Comparison of ENCODE assay signal across 8 cellular contexts in the genomic region with DNA sequence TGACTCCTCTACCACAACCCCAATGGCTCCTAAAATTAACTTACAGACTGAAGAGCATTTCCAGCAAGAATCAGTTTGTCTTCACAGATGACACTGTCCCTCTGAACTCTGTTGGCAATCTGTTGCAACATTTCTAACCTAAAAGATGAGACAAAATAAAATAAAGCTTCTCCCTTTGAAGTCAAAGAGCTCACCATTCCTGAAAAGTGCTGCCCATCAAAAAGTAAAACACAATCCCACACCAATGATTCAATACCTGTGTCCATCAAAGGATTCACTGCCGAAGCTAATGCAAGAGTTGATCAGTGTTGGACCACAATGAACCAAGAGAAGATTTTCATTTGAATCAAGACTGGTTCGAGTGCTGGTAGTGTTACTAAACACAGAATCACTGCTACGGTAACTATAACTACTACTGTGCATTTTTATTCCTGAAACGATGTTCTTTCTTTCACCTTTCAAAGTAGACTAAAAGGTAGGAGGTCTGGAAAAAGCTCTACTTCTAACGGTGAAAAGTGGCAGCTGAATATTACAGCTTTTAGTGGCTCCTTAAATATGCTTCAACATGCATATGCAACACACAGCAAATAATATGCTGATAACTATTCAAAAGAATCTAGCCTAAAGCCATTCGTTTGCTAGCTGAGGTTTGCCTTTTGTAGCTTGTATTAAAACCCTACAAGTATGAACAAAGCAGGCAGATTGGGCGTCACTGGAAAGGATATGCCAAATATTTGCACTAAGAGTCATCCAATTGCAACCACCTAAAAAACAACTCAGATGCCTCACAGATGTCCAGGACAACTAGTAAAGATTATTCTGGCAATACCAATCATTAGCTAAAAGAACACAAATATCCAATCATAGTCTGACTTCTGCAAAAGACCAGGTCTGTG. TPM values are rescaled to one million over a fixed set of nuclear protein-coding genes. Genes with fewer than 3 reads are reported as not detected.
DNase-seq lines count a peak whose midpoint lies in the region; ATAC-seq lines count a peak whose summit lies in the region.

A gene (minus strand): TSS at position 524 of the 896 bp plus-strand sequence.

- intact Hi-C loops in posterior vena cava (cut with DNase I) = loop anchor here (5.0 to 10.0 kb wide), 2 partner anchors 52 to 210 kb away; no protein-coding TSS in a partner anchor

- DNase-seq in DMS53 (lab: John Stamatoyannopoulos, UW) = peak; percentile 73
- DNase-seq in SK-MEL-5 (ENCODE audit: low read depth, low spot score) = no peak
- DNase-seq in fibroblast of the conjunctiva (ENCODE audit: low read depth) = peak; percentile 87
- no peak for DNase-seq in posterior vena cava (ENCODE audit: low spot score)
- DNase-seq in SKM-1 treated with dmso at 0.1 percent for 144 hours (lab: John Stamatoyannopoulos, UW; ENCODE audit: unreplicated experiment) = no peak
- DNase-seq in HuH-7 (ENCODE audit: low spot score) = no peak
- no peak for DNase-seq in Kasumi-1 (lab: John Stamatoyannopoulos, UW)

- in situ Hi-C loops in SK-MEL-5 (cut with HindIII; ENCODE audit: low pct_unique_long_range_greater_than_20kb, low sequenced_read_pairs) = no loop called here

- no peak for ATAC-seq in GM21786 (IDR thresholded peaks at IDR 0.05; ENCODE audit: unreplicated experiment)

RNA-seq across cellular contexts. Expression of the gene that starts here (rescaled TPM):
- 86.4 and 92.3 TPM in 2 replicates for total RNA-seq in SK-MEL-5 (2014; rRNA removed; shearing (Covaris generic))
- polyA plus RNA-seq in SK-MEL-5 (2015; cell fraction: cytosol; rRNA removed) = 50.0 and 61.5 TPM in 2 replicates
- 221 and 279 TPM in 2 replicates for polyA plus RNA-seq in SK-MEL-5 (2015; cell fraction: nucleus; rRNA removed)
- total RNA-seq in posterior vena cava = 100 to 1,000 TPM; 473 to 630 TPM

Comparison
In these comparisons a context has a peak if more than half of its experiments do, and no peak if none do; other contexts are left out.
1. DNase-seq: peak in DMS53 (single experiment) and fibroblast of the conjunctiva (single experiment); none in SK-MEL-5 (single experiment), posterior vena cava (single experiment), SKM-1 treated with dmso at 0.1 percent for 144 hours (single experiment), HuH-7 (single experiment) and Kasumi-1 (0 of 2).